Comparison of ENCODE assay signal across 25 cellular contexts in genomic region chrX:79080131-79080530, GRCh38.
DNase-seq lines count a peak whose midpoint lies in the region; ATAC-seq and TF ChIP-seq lines count a peak whose summit lies in the region.
"Had no signal": no experiment of that assay in that cellular context is flagged by ENCODE, and none has a peak within 500 bp of the region (broad histone marks: within the 10 kb centered on the region; RNA-seq: fewer than 3 reads in every experiment).

No MANE protein-coding gene starts in this region.

- ATAC-seq in effector memory CD8-positive, alpha-beta T cell (replicated peaks): no peak
- ATAC-seq: esophagus mucosa, GM12878, sciatic nerve had no signal

- H3K9me3 ChIP-seq in SK-N-MC (ENCODE audit: low read depth, low read length) (no peaks in the 10 kb centered on the region), testis (no peaks in the 10 kb centered on the region)
- H3K9me3 ChIP-seq: BE2C, Caco-2, tibial nerve had no signal

- no peaks in the 10 kb centered on the region for H3K4me1 ChIP-seq in testis
- H3K4me1 ChIP-seq: BE2C, Caco-2, tibial nerve had no signal

- H3K27me3 ChIP-seq in testis: no peaks in the 10 kb centered on the region
- H3K27me3 ChIP-seq: BE2C, tibial nerve had no signal

- peak overlapping the region; percentile 30; the same call in 1 of the 2 replicates for H3K4me3 ChIP-seq in SK-N-MC
- no peak overlapping the region for H3K4me3 ChIP-seq in fibroblast of mammary gland (ENCODE audit: control insufficient read depth, low read depth, low read length)
- H3K4me3 ChIP-seq in testis: no peak overlapping the region
- H3K4me3 ChIP-seq: GM12878, tibial nerve had no signal

- intact Hi-C loops in testis (cut with DNase I; ENCODE audit: low total_unique reads): no loop called here

- no peaks in the 10 kb centered on the region for H3K9me3 Mint-ChIP-seq in effector memory CD8-positive, alpha-beta T cell
- peaks cover 16% of the 10 kb centered on the region for H3K9me3 Mint-ChIP-seq in chondrocyte (ENCODE audit: low read depth)
- H3K9me3 Mint-ChIP-seq: stimulated activated naive CD8-positive, alpha-beta T cell treated with anti-CD3 and anti-CD28 coated beads, Interleukin-15, Interleukin-2, amounts not matched to agents 100 ng/mL and 50 ng/mL, for 24 hours had no signal

- DNase-seq in EL: peak; percentile 30
- DNase-seq in SK-N-MC (ENCODE audit: low read depth, low spot score): no peak
- DNase-seq in fibroblast of mammary gland (ENCODE audit: low read depth): peak; percentile 23
- peak; percentile 7 for DNase-seq in stromal cell of bone marrow (ENCODE audit: low read depth)
- no peak for DNase-seq in testis
- DNase-seq in effector memory CD8-positive, alpha-beta T cell: no peak
- DNase-seq in chondrocyte (ENCODE audit: low spot score): no peak
- DNase-seq: activated CD4-positive, alpha-beta T cell treated with anti-CD3 and anti-CD28 coated beads, Interleukin-2, amount 10 ng/mL, durations not matched to agents 7 days and 5 days; activated CD8-positive, alpha-beta memory T cell treated with anti-CD3 and anti-CD28 coated beads, Interleukin-2, amount 50 U/mL, for 4 hours; BE2C; Caco-2; DMS79; H9; NCI-H187; NCI-H774; stimulated activated CD4-positive, alpha-beta T cell treated with anti-CD3 and anti-CD28 coated beads, Interleukin-15, amount 100 ng/mL, for 24 hours; T-helper 9 cell; WERI-Rb-1 had no signal

- 68 to 75% methylated on average over 2 of the region's 2 CpGs for WGBS in testis, 2 donors

- no peak for TF ChIP-seq POLR2A in testis (IDR thresholded peaks at IDR 0.05)

- H3K27ac ChIP-seq in SK-N-MC (peak overlapping the region; percentile 97), testis (no peak overlapping the region)
- H3K27ac ChIP-seq: KMS-11, tibial nerve, WERI-Rb-1 had no signal

- H3K4me3 Mint-ChIP-seq in effector memory CD8-positive, alpha-beta T cell: peak overlapping the region in 1 of 2 donors; percentile 10
- H3K4me3 Mint-ChIP-seq in chondrocyte (ENCODE audit: unreplicated experiment): no peak overlapping the region
- H3K4me3 Mint-ChIP-seq: activated CD4-positive, alpha-beta T cell treated with anti-CD3 and anti-CD28 coated beads, Interleukin-2, amount 10 ng/mL, durations not matched to agents 7 days and 5 days; H9; stimulated activated naive CD8-positive, alpha-beta T cell treated with anti-CD3 and anti-CD28 coated beads, Interleukin-15, Interleukin-2, amounts not matched to agents 100 ng/mL and 50 ng/mL, for 24 hours had no signal

- no peaks in the 10 kb centered on the region for H3K27me3 Mint-ChIP-seq in effector memory CD8-positive, alpha-beta T cell
- no peaks in the 10 kb centered on the region for H3K27me3 Mint-ChIP-seq in chondrocyte (ENCODE audit: low read depth)
- H3K27me3 Mint-ChIP-seq: activated CD4-positive, alpha-beta T cell treated with anti-CD3 and anti-CD28 coated beads, Interleukin-2, amount 10 ng/mL, durations not matched to agents 7 days and 5 days; stimulated activated naive CD8-positive, alpha-beta T cell treated with anti-CD3 and anti-CD28 coated beads, Interleukin-15, Interleukin-2, amounts not matched to agents 100 ng/mL and 50 ng/mL, for 24 hours had no signal

- H3K36me3 ChIP-seq in SK-N-MC (ENCODE audit: insufficient read depth, low read length): no peaks in the 10 kb centered on the region
- H3K36me3 ChIP-seq in testis (ENCODE audit: low read depth, missing control alignments): no peaks in the 10 kb centered on the region
- H3K36me3 ChIP-seq: BE2C, tibial nerve, WERI-Rb-1 had no signal

- H3K4me1 Mint-ChIP-seq in effector memory CD8-positive, alpha-beta T cell (ENCODE audit: low read depth in 2 of 2): peaks cover 6 to 16% of the 10 kb centered on the region in 2 donors
- H3K4me1 Mint-ChIP-seq in chondrocyte (ENCODE audit: low read depth): peaks cover 17% of the 10 kb centered on the region

- TF ChIP-seq CTCF in fibroblast of mammary gland (conservative IDR thresholded peaks at IDR 0.05; ENCODE audit: control insufficient read depth, insufficient read depth, low read depth, low read length) (no peak), testis (IDR thresholded peaks at IDR 0.05) (no peak), chondrocyte (IDR thresholded peaks at IDR 0.05) (no peak)

- peak overlapping the region; percentile 65 for H3K9ac ChIP-seq in SK-N-MC (ENCODE audit: insufficient read length)
- H3K9ac ChIP-seq: KMS-11 had no signal

- no peak overlapping the region for H3K27ac Mint-ChIP-seq in effector memory CD8-positive, alpha-beta T cell
- no peak overlapping the region for H3K27ac Mint-ChIP-seq in chondrocyte (ENCODE audit: unreplicated experiment)
- H3K27ac Mint-ChIP-seq: activated CD4-positive, alpha-beta T cell treated with anti-CD3 and anti-CD28 coated beads, Interleukin-2, amount 10 ng/mL, durations not matched to agents 7 days and 5 days; activated naive CD4-positive, alpha-beta T cell treated with anti-CD3 and anti-CD28 coated beads, Interleukin-2, amount 50 U/mL, for 72 hours; H9; stimulated activated naive CD8-positive, alpha-beta T cell treated with anti-CD3 and anti-CD28 coated beads, Interleukin-15, Interleukin-2, amounts not matched to agents 100 ng/mL and 50 ng/mL, for 24 hours had no signal

- no peaks in the 10 kb centered on the region for H3K36me3 Mint-ChIP-seq in effector memory CD8-positive, alpha-beta T cell (ENCODE audit: insufficient read depth)
- no peaks in the 10 kb centered on the region for H3K36me3 Mint-ChIP-seq in chondrocyte (ENCODE audit: low read depth)

Comparison
In these comparisons a context has a peak if more than half of its experiments do, and no peak if none do; other contexts are left out.
1. DNase-seq: peak in EL (single experiment), fibroblast of mammary gland (single experiment) and stromal cell of bone marrow (single experiment); none in SK-N-MC (single experiment), testis (single experiment), effector memory CD8-positive, alpha-beta T cell (0 of 3) and chondrocyte (single experiment).